Comparison of ENCODE assay signal across 14 cellular contexts in genomic region chr12:69966839-69967238, GRCh38.
DNase-seq lines count a peak whose midpoint lies in the region; TF ChIP-seq lines count a peak whose summit lies in the region.
"Had no signal": no experiment of that assay in that cellular context is flagged by ENCODE, and none has a peak within 500 bp of the region (broad histone marks: within the 10 kb centered on the region; RNA-seq: fewer than 3 reads in every experiment).

No MANE protein-coding gene starts in this region.

- no peaks in the 10 kb centered on the region for H3K27me3 ChIP-seq in smooth muscle cell (ENCODE audit: low read depth)

- DNase-seq in HT1080 (ENCODE audit: low read depth): peak; percentile 79
- peak; percentile 16 for DNase-seq in amniotic epithelial cell (ENCODE audit: low read depth)
- peak; percentile 50 for DNase-seq in fibroblast of the aortic adventitia (ENCODE audit: low read depth)
- DNase-seq in smooth muscle cell (lab: John Stamatoyannopoulos, UW; ENCODE audit: unreplicated experiment): no peak
- no peak for DNase-seq in NCI-H2029 treated with DMSO at 0.1 percent for 48 hours (lab: John Stamatoyannopoulos, UW)
- DNase-seq in SHP77 (lab: John Stamatoyannopoulos, UW): no peak
- no peak for DNase-seq in NCI-H345 (lab: John Stamatoyannopoulos, UW)
- no peak for DNase-seq in stimulated activated CD4-positive, alpha-beta T cell treated with anti-CD3 and anti-CD28 coated beads, Interleukin-4, amount 100 ng/mL, for 1 hour
- DNase-seq: activated CD8-positive, alpha-beta memory T cell treated with anti-CD3 and anti-CD28 coated beads for 24 hours; activated gamma-delta T cell; left colon; MV-4-11; SK-N-SH; stimulated activated CD4-positive, alpha-beta T cell treated with anti-CD3 and anti-CD28 coated beads, Interleukin-4, amount 100 ng/mL, for 4 hours had no signal

- H3K4me2 ChIP-seq in smooth muscle cell: no peak overlapping the region
- H3K4me2 ChIP-seq: SK-N-SH had no signal

- peak overlapping the region; percentile 90 for H3K27ac ChIP-seq in smooth muscle cell (ENCODE audit: low read depth)

- H3K36me3 ChIP-seq in smooth muscle cell (ENCODE audit: low read depth): no peaks in the 10 kb centered on the region

- H3K9ac ChIP-seq in smooth muscle cell (ENCODE audit: low read depth): peak overlapping the region; percentile 81
- H3K9ac ChIP-seq: SK-N-SH had no signal

- no peak overlapping the region for H2AFZ ChIP-seq in smooth muscle cell (ENCODE audit: low read depth)

- H3F3A ChIP-seq in smooth muscle cell (ENCODE audit: low read depth): no peaks in the 10 kb centered on the region

- WGBS in smooth muscle cell (ENCODE audit: low lambda C conversion rate): 77% methylated on average over 3 of the region's 3 CpGs

- H3K9me3 ChIP-seq in smooth muscle cell (replicated peaks; ENCODE audit: low read depth): no peaks in the 10 kb centered on the region
- H3K9me3 ChIP-seq: SK-N-SH had no signal

- no peaks in the 10 kb centered on the region for H4K20me1 ChIP-seq in smooth muscle cell (ENCODE audit: low read depth)

- H3K4me1 ChIP-seq in smooth muscle cell (ENCODE audit: low read depth): no peaks in the 10 kb centered on the region

- H3K79me2 ChIP-seq in smooth muscle cell (ENCODE audit: low read depth): no peaks in the 10 kb centered on the region

- TF ChIP-seq CTCF in fibroblast of the aortic adventitia (IDR thresholded peaks at IDR 0.05; ENCODE audit: insufficient read depth, low read length) (no peak), smooth muscle cell (IDR thresholded peaks at IDR 0.05; ENCODE audit: borderline replicate concordance, insufficient read depth, poor library complexity, severe bottlenecking) (no peak)

- H3K4me3 ChIP-seq in fibroblast of the aortic adventitia (ENCODE audit: low read depth, low read length): no peak overlapping the region
- H3K4me3 ChIP-seq in smooth muscle cell: no peak overlapping the region

Comparison
In these comparisons a context has a peak if more than half of its experiments do, and no peak if none do; other contexts are left out.
1. DNase-seq: peak in HT1080 (single experiment), amniotic epithelial cell (single experiment) and fibroblast of the aortic adventitia (single experiment); none in smooth muscle cell (single experiment), NCI-H2029 treated with DMSO at 0.1 percent for 48 hours (single experiment), SHP77 (0 of 2), NCI-H345 (single experiment) and stimulated activated CD4-positive, alpha-beta T cell treated with anti-CD3 and anti-CD28 coated beads, Interleukin-4, amount 100 ng/mL, for 1 hour (single experiment).